ENCODE assay signal across 1 cellular context in the genomic region with DNA sequence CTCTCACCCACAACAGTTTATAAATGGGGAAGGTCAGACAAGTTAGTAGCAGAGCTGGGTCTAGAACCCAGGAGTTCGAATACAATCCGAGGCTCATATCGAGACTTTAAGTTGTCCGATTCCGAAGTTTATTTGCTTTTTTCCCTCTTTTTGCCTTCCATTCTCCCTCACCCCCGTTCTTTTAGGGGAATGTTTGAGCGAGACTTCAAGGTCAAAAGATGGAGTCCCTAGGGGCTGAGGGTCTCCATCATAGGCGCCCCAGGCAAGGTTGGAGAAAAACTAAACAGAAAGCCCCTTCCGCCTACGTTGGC.
TF ChIP-seq lines count a peak whose summit lies in the region.

No MANE protein-coding gene starts in this region.

TF ChIP-seq in H1, 55 proteins besides CTCF, POLR2A, EP300 and RAD21 (continued from another document):
- TF ChIP-seq RXRA (IDR thresholded peaks at IDR 0.05; ENCODE audit: insufficient read depth, low read depth, low read length) (no peak), SP2 (IDR thresholded peaks at IDR 0.05; ENCODE audit: low read length) (no peak), TAF7 (optimal IDR thresholded peaks at IDR 0.05; ENCODE audit: borderline replicate concordance, low read depth, low read length) (no peak)
